In genomic region chr19:35612559-35613321, GRCh38 we compare ENCODE assay signal across 1 cellular context.
A peak's percentile ranks its signal among the peaks of the same experiment; 100 is the strongest.
TF ChIP-seq lines count a peak whose summit lies in the region.

Gene HAUS5, plus strand, starts transcription at chr19:35612735. Its CDS starts 60 bp downstream, at chr19:35612795.

TF ChIP-seq in WTC11, 78 proteins besides CTCF, POLR2A, EP300 and RAD21 (continued from another document):
- TF ChIP-seq PRDM15 (CRISPR knock-in tag; IDR thresholded peaks at IDR 0.05) (no peak), STAT6 (CRISPR knock-in tag; conservative IDR thresholded peaks at IDR 0.05; ENCODE audit: low read depth) (no peak), FOXP1 (CRISPR knock-in tag; IDR thresholded peaks at IDR 0.05; ENCODE audit: borderline replicate concordance) (peak; percentile 49; the same call in 1 of the 2 replicates), ESRRA (CRISPR knock-in tag; IDR thresholded peaks at IDR 0.05; ENCODE audit: borderline replicate concordance) (no peak), FOXK1 (CRISPR knock-in tag; IDR thresholded peaks at IDR 0.05) (peak; percentile 85; the same call in 1 of the 2 replicates), TCF7 (CRISPR knock-in tag; IDR thresholded peaks at IDR 0.05; ENCODE audit: low read depth) (no peak), ATF1 (CRISPR knock-in tag; IDR thresholded peaks at IDR 0.05) (peak; percentile 75; the same call in 1 of the 2 replicates), OVOL2 (CRISPR knock-in tag; IDR thresholded peaks at IDR 0.05; ENCODE audit: borderline replicate concordance) (0 out of 2 replicates have a peak, but pooled peaks have one; percentile 20), MAX (CRISPR knock-in tag; IDR thresholded peaks at IDR 0.05) (peak; percentile 79), CREM (CRISPR knock-in tag; IDR thresholded peaks at IDR 0.05) (peak; percentile 100), E2F4 (CRISPR knock-in tag; IDR thresholded peaks at IDR 0.05; ENCODE audit: borderline replicate concordance, low read depth) (0 out of 2 replicates have a peak, but pooled peaks have one; percentile 28), USF1 (CRISPR knock-in tag; IDR thresholded peaks at IDR 0.05) (no peak), E2F5 (CRISPR knock-in tag; IDR thresholded peaks at IDR 0.05) (peak; percentile 89), ATF3 (CRISPR knock-in tag; conservative IDR thresholded peaks at IDR 0.05) (no peak), SP1 (CRISPR knock-in tag; conservative IDR thresholded peaks at IDR 0.05) (peak; percentile 87), AFF4 (CRISPR knock-in tag; IDR thresholded peaks at IDR 0.05; ENCODE audit: borderline replicate concordance) (no peak), CBFB (CRISPR knock-in tag; IDR thresholded peaks at IDR 0.05; ENCODE audit: low read depth) (no peak), ZSCAN18 (CRISPR knock-in tag; IDR thresholded peaks at IDR 0.05) (no peak), ZNF671 (CRISPR knock-in tag; IDR thresholded peaks at IDR 0.05) (no peak), ATF6 (CRISPR knock-in tag; IDR thresholded peaks at IDR 0.05) (no peak), ZBTB21 (CRISPR knock-in tag; IDR thresholded peaks at IDR 0.05; ENCODE audit: borderline replicate concordance) (peak; percentile 95)
TF ChIP-seq in WTC11: peak in this region for 15.
